ENCODE assay signal across 38 cellular contexts in genomic region chr7:156432018-156432417, GRCh38.
"Had no signal": no experiment of that assay in that cellular context is flagged by ENCODE, and none has a peak within 500 bp of the region (broad histone marks: within the 10 kb centered on the region; RNA-seq: fewer than 3 reads in every experiment).

No MANE protein-coding gene starts in this region.

- H3K36me3 ChIP-seq: adrenal gland, ascending aorta, brain microvascular endothelial cell, breast epithelium, cardiac muscle cell had no signal

- H3K4me3 ChIP-seq: adrenal gland, ascending aorta, body of pancreas, breast epithelium, cardiac muscle cell had no signal

- H3K27ac ChIP-seq: adrenal gland, ascending aorta, body of pancreas, brain microvascular endothelial cell, breast epithelium, cardiac muscle cell had no signal

- H3K9me3 ChIP-seq: adrenal gland, ascending aorta, body of pancreas, breast epithelium had no signal

- H3K27ac Mint-ChIP-seq: activated naive CD4-positive, alpha-beta T cell treated with anti-CD3 and anti-CD28 coated beads for 36 hours; activated naive CD4-positive, alpha-beta T cell treated with anti-CD3 and anti-CD28 coated beads, Interleukin-2, amount 10 ng/mL, durations not matched to agents 7 days and 5 days; activated naive CD4-positive, alpha-beta T cell treated with anti-CD3 and anti-CD28 coated beads, Interleukin-2, amount 50 U/mL, for 24 hours; activated naive CD4-positive, alpha-beta T cell treated with anti-CD3 and anti-CD28 coated beads, Interleukin-2, amount 50 U/mL, for 72 hours; activated naive CD8-positive, alpha-beta T cell; activated naive CD8-positive, alpha-beta T cell treated with anti-CD3 and anti-CD28 coated beads for 36 hours; activated naive CD8-positive, alpha-beta T cell treated with anti-CD3 and anti-CD28 coated beads, Interleukin-2, amount 10 ng/mL, durations not matched to agents 7 days and 5 days; activated naive CD8-positive, alpha-beta T cell treated with anti-CD3 and anti-CD28 coated beads, Interleukin-2, amount 50 U/mL, for 24 hours; activated T-cell treated with anti-CD3 and anti-CD28 coated beads, Interleukin-2, amount 50 U/mL, for 24 hours; activated T-cell treated with anti-CD3 and anti-CD28 coated beads, Interleukin-2, amount 50 U/mL, for 72 hours; activated T-helper 1 cell treated with anti-CD3 and anti-CD28 coated beads, Interleukin-12 subunit alpha, Interleukin-12 subunit beta, Interleukin-2, Interleukin-4 antibody, amounts not matched to agents 30 ng/mL and 10 ng/mL and 1 ng/mL, durations not matched to agents 14 hours and 24 hours and 36 hours; activated T-helper 17 cell treated with anti-CD3 and anti-CD28 coated beads, Interleukin-2, amount 50 U/mL, for 72 hours; activated T-helper 2 cell treated with anti-CD3 and anti-CD28 coated beads, Interferon-gamma antibody, Interleukin-2, Interleukin-4, amounts not matched to agents 10 μg/mL and 5 μg/mL and 100 μg/mL, durations not matched to agents 14 hours and 24 hours and 36 hours; brain had no signal

- H3K9me3 Mint-ChIP-seq: activated naive CD4-positive, alpha-beta T cell treated with anti-CD3 and anti-CD28 coated beads for 36 hours; activated naive CD4-positive, alpha-beta T cell treated with anti-CD3 and anti-CD28 coated beads, Interleukin-2, amount 10 ng/mL, durations not matched to agents 7 days and 5 days; activated naive CD4-positive, alpha-beta T cell treated with anti-CD3 and anti-CD28 coated beads, Interleukin-2, amount 50 U/mL, for 24 hours; activated naive CD4-positive, alpha-beta T cell treated with anti-CD3 and anti-CD28 coated beads, Interleukin-2, amount 50 U/mL, for 72 hours; activated naive CD8-positive, alpha-beta T cell treated with anti-CD3 and anti-CD28 coated beads for 36 hours; activated naive CD8-positive, alpha-beta T cell treated with anti-CD3 and anti-CD28 coated beads, Interleukin-2, amount 10 ng/mL, durations not matched to agents 7 days and 5 days; activated naive CD8-positive, alpha-beta T cell treated with anti-CD3 and anti-CD28 coated beads, Interleukin-2, amount 50 U/mL, for 24 hours; activated T-cell treated with anti-CD3 and anti-CD28 coated beads, Interleukin-2, amount 50 U/mL, for 24 hours; activated T-cell treated with anti-CD3 and anti-CD28 coated beads, Interleukin-2, amount 50 U/mL, for 4 hours; activated T-cell treated with anti-CD3 and anti-CD28 coated beads, Interleukin-2, amount 50 U/mL, for 72 hours; activated T-helper 1 cell treated with anti-CD3 and anti-CD28 coated beads, Interleukin-12 subunit alpha, Interleukin-12 subunit beta, Interleukin-2, Interleukin-4 antibody, amounts not matched to agents 30 ng/mL and 10 ng/mL and 1 ng/mL, durations not matched to agents 14 hours and 24 hours and 36 hours; activated T-helper 17 cell treated with anti-CD3 and anti-CD28 coated beads, Interleukin-2, amount 50 U/mL, for 72 hours; activated T-helper 2 cell treated with anti-CD3 and anti-CD28 coated beads, Interferon-gamma antibody, Interleukin-2, Interleukin-4, amounts not matched to agents 10 μg/mL and 5 μg/mL and 100 μg/mL, durations not matched to agents 14 hours and 24 hours and 36 hours had no signal

- H3K27me3 ChIP-seq: adrenal gland, ascending aorta, body of pancreas, brain microvascular endothelial cell, breast epithelium, cardiac muscle cell had no signal

- DNase-seq: activated effector memory CD4-positive, alpha-beta T cell treated with anti-CD3 and anti-CD28 coated beads, Interleukin-2, amount 50 U/mL, for 16 hours; activated effector memory CD4-positive, alpha-beta T cell treated with Interleukin-2 at 50 U/mL for 16 hours; activated gamma-delta T cell; activated gamma-delta T cell treated with Interleukin-2 at 50 U/mL for 16 hours; activated naive CD4-positive, alpha-beta T cell; activated naive CD4-positive, alpha-beta T cell treated with anti-CD3 and anti-CD28 coated beads for 36 hours; activated naive CD4-positive, alpha-beta T cell treated with anti-CD3 and anti-CD28 coated beads, Interleukin-2, amount 10 ng/mL, durations not matched to agents 7 days and 5 days; activated naive CD4-positive, alpha-beta T cell treated with anti-CD3 and anti-CD28 coated beads, Interleukin-2, amount 50 U/mL, for 16 hours; activated naive CD4-positive, alpha-beta T cell treated with Interleukin-2 at 50 U/mL for 16 hours; activated naive CD8-positive, alpha-beta T cell treated with anti-CD3 and anti-CD28 coated beads for 36 hours; activated naive CD8-positive, alpha-beta T cell treated with anti-CD3 and anti-CD28 coated beads, Interleukin-2, amount 10 ng/mL, durations not matched to agents 7 days and 5 days; activated naive CD8-positive, alpha-beta T cell treated with anti-CD3 and anti-CD28 coated beads, Interleukin-2, amount 50 U/mL, for 24 hours; activated T-cell treated with anti-CD3 and anti-CD28 coated beads, Interleukin-2, amount 50 U/mL, for 1 hour; activated T-cell treated with anti-CD3 and anti-CD28 coated beads, Interleukin-2, amount 50 U/mL, for 24 hours; activated T-cell treated with anti-CD3 and anti-CD28 coated beads, Interleukin-2, amount 50 U/mL, for 4 hours; activated T-cell treated with anti-CD3 and anti-CD28 coated beads, Interleukin-2, amount 50 U/mL, for 48 hours; activated T-cell treated with anti-CD3 and anti-CD28 coated beads, Interleukin-2, amount 50 U/mL, for 72 hours; adrenal gland; amniotic stem cell; amygdala; anterior cingulate cortex; aorta; body of pancreas; brain microvascular endothelial cell; caudate nucleus; central memory CD4-positive, alpha-beta T cell; cerebellar nuclear complex had no signal

- H3K4me1 ChIP-seq: adrenal gland, ascending aorta, body of pancreas, breast epithelium had no signal

- ATAC-seq: activated naive CD4-positive, alpha-beta T cell treated with anti-CD3 and anti-CD28 coated beads, Interleukin-2, amount 50 U/mL, for 72 hours; activated naive CD8-positive, alpha-beta T cell treated with anti-CD3 and anti-CD28 coated beads, Interleukin-2, amount 50 U/mL, for 24 hours; activated T-cell treated with anti-CD3 and anti-CD28 coated beads, Interleukin-2, amount 50 U/mL, for 4 hours; activated T-cell treated with anti-CD3 and anti-CD28 coated beads, Interleukin-2, amount 50 U/mL, for 72 hours; activated T-helper 17 cell treated with anti-CD3 and anti-CD28 coated beads, Interleukin-2, amount 50 U/mL, for 72 hours; body of pancreas had no signal

- H3K27me3 Mint-ChIP-seq: activated naive CD8-positive, alpha-beta T cell had no signal

- H3K4me1 Mint-ChIP-seq: activated naive CD4-positive, alpha-beta T cell treated with anti-CD3 and anti-CD28 coated beads, Interleukin-2, amount 10 ng/mL, durations not matched to agents 7 days and 5 days; activated naive CD4-positive, alpha-beta T cell treated with anti-CD3 and anti-CD28 coated beads, Interleukin-2, amount 50 U/mL, for 24 hours; activated naive CD8-positive, alpha-beta T cell treated with anti-CD3 and anti-CD28 coated beads for 36 hours; activated naive CD8-positive, alpha-beta T cell treated with anti-CD3 and anti-CD28 coated beads, Interleukin-2, amount 10 ng/mL, durations not matched to agents 7 days and 5 days; activated naive CD8-positive, alpha-beta T cell treated with anti-CD3 and anti-CD28 coated beads, Interleukin-2, amount 50 U/mL, for 24 hours; activated T-helper 17 cell treated with anti-CD3 and anti-CD28 coated beads, Interleukin-2, amount 50 U/mL, for 72 hours; brain; central memory CD8-positive, alpha-beta T cell had no signal

- H3K4me3 Mint-ChIP-seq: activated naive CD4-positive, alpha-beta T cell treated with anti-CD3 and anti-CD28 coated beads for 36 hours; activated naive CD4-positive, alpha-beta T cell treated with anti-CD3 and anti-CD28 coated beads, Interleukin-2, amount 10 ng/mL, durations not matched to agents 7 days and 5 days; activated naive CD4-positive, alpha-beta T cell treated with anti-CD3 and anti-CD28 coated beads, Interleukin-2, amount 50 U/mL, for 24 hours; activated naive CD8-positive, alpha-beta T cell; activated naive CD8-positive, alpha-beta T cell treated with anti-CD3 and anti-CD28 coated beads for 36 hours; activated naive CD8-positive, alpha-beta T cell treated with anti-CD3 and anti-CD28 coated beads, Interleukin-2, amount 10 ng/mL, durations not matched to agents 7 days and 5 days; activated naive CD8-positive, alpha-beta T cell treated with anti-CD3 and anti-CD28 coated beads, Interleukin-2, amount 50 U/mL, for 24 hours; activated T-cell treated with anti-CD3 and anti-CD28 coated beads, Interleukin-2, amount 50 U/mL, for 24 hours; activated T-cell treated with anti-CD3 and anti-CD28 coated beads, Interleukin-2, amount 50 U/mL, for 4 hours; activated T-cell treated with anti-CD3 and anti-CD28 coated beads, Interleukin-2, amount 50 U/mL, for 72 hours; activated T-helper 1 cell treated with anti-CD3 and anti-CD28 coated beads, Interleukin-12 subunit alpha, Interleukin-12 subunit beta, Interleukin-2, Interleukin-4 antibody, amounts not matched to agents 30 ng/mL and 10 ng/mL and 1 ng/mL, durations not matched to agents 14 hours and 24 hours and 36 hours; activated T-helper 17 cell treated with anti-CD3 and anti-CD28 coated beads, Interleukin-2, amount 50 U/mL, for 72 hours; brain; central memory CD8-positive, alpha-beta T cell had no signal

- H3K36me3 Mint-ChIP-seq: activated naive CD4-positive, alpha-beta T cell treated with anti-CD3 and anti-CD28 coated beads, Interleukin-2, amount 10 ng/mL, durations not matched to agents 7 days and 5 days; activated naive CD4-positive, alpha-beta T cell treated with anti-CD3 and anti-CD28 coated beads, Interleukin-2, amount 50 U/mL, for 24 hours; activated naive CD4-positive, alpha-beta T cell treated with anti-CD3 and anti-CD28 coated beads, Interleukin-2, amount 50 U/mL, for 72 hours; activated naive CD8-positive, alpha-beta T cell; activated naive CD8-positive, alpha-beta T cell treated with anti-CD3 and anti-CD28 coated beads for 36 hours; activated naive CD8-positive, alpha-beta T cell treated with anti-CD3 and anti-CD28 coated beads, Interleukin-2, amount 10 ng/mL, durations not matched to agents 7 days and 5 days; brain had no signal
